Comparison of ENCODE assay signal across 12 cellular contexts in genomic region chr16:65071371-65072311, GRCh38. TPM values are rescaled to one million over a fixed set of nuclear protein-coding genes. Genes with fewer than 3 reads are reported as not detected.
DNase-seq lines count a peak whose midpoint lies in the region; ATAC-seq and TF ChIP-seq lines count a peak whose summit lies in the region.
"Had no signal": no experiment of that assay in that cellular context is flagged by ENCODE, and none has a peak within 500 bp of the region (broad histone marks: within the 10 kb centered on the region; RNA-seq: fewer than 3 reads in every experiment).

No MANE protein-coding gene starts in this region.

- H3K9me3 Mint-ChIP-seq in activated CD8-positive, alpha-beta T cell treated with anti-CD3 and anti-CD28 coated beads for 36 hours, result peaks cover 4% of the 10 kb centered on the region

- H3K4me3 ChIP-seq in astrocyte of the spinal cord (ENCODE audit: low read depth, low read length), result no peak overlapping the region

- POLR2A ChIA-PET in activated CD8-positive, alpha-beta T cell treated with anti-CD3 and anti-CD28 coated beads for 36 hours (lab: Charles Lee), result no interaction called here

- no peak overlapping the region for H3K4me3 Mint-ChIP-seq in activated CD8-positive, alpha-beta T cell treated with anti-CD3 and anti-CD28 coated beads for 36 hours
- H3K4me3 Mint-ChIP-seq: activated T-helper 1 cell treated with anti-CD3 and anti-CD28 coated beads, Interleukin-12 subunit alpha, Interleukin-12 subunit beta, Interleukin-2, Interleukin-4 antibody, amounts not matched to agents 30 ng/mL and 10 ng/mL and 1 ng/mL, durations not matched to agents 14 hours and 24 hours and 36 hours; stimulated activated memory B cell treated with anti-CD40 and anti-IgM and Interleukin-4, amounts not matched to agents 10 μg/mL and 1 μg/mL and 100 μg/mL, for 72 hours; T-helper 17 cell had no signal

- ATAC-seq in activated CD8-positive, alpha-beta T cell treated with anti-CD3 and anti-CD28 coated beads for 36 hours, result no peak
- no peak for ATAC-seq in HG03439 (IDR thresholded peaks at IDR 0.05; ENCODE audit: unreplicated experiment)
- ATAC-seq: stimulated activated memory B cell treated with anti-CD40 and anti-IgM and Interleukin-4, amounts not matched to agents 10 μg/mL and 1 μg/mL and 100 μg/mL, for 72 hours; T-helper 17 cell had no signal

- TF ChIP-seq CTCF in astrocyte of the spinal cord (IDR thresholded peaks at IDR 0.05; ENCODE audit: low read depth, low read length), result no peak
- TF ChIP-seq CTCF in activated CD8-positive, alpha-beta T cell treated with anti-CD3 and anti-CD28 coated beads for 36 hours (IDR thresholded peaks at IDR 0.05), result no peak

- H3K4me1 Mint-ChIP-seq in activated CD8-positive, alpha-beta T cell treated with anti-CD3 and anti-CD28 coated beads for 36 hours (ENCODE audit: low read depth), result no peaks in the 10 kb centered on the region
- H3K4me1 Mint-ChIP-seq: stimulated activated memory B cell treated with anti-CD40 and anti-IgM and Interleukin-4, amounts not matched to agents 10 μg/mL and 1 μg/mL and 100 μg/mL, for 72 hours; T-helper 17 cell had no signal

- no peaks in the 10 kb centered on the region for H3K36me3 Mint-ChIP-seq in activated CD8-positive, alpha-beta T cell treated with anti-CD3 and anti-CD28 coated beads for 36 hours (ENCODE audit: low read depth)
- H3K36me3 Mint-ChIP-seq: stimulated activated memory B cell treated with anti-CD40 and anti-IgM and Interleukin-4, amounts not matched to agents 10 μg/mL and 1 μg/mL and 100 μg/mL, for 72 hours had no signal

- H3K27me3 Mint-ChIP-seq in activated CD8-positive, alpha-beta T cell treated with anti-CD3 and anti-CD28 coated beads for 36 hours, result no peaks in the 10 kb centered on the region
- H3K27me3 Mint-ChIP-seq: stimulated activated memory B cell treated with anti-CD40 and anti-IgM and Interleukin-4, amounts not matched to agents 10 μg/mL and 1 μg/mL and 100 μg/mL, for 72 hours; T-helper 17 cell had no signal

- no peak overlapping the region for H3K27ac Mint-ChIP-seq in activated CD8-positive, alpha-beta T cell treated with anti-CD3 and anti-CD28 coated beads for 36 hours
- H3K27ac Mint-ChIP-seq: activated T-helper 1 cell treated with anti-CD3 and anti-CD28 coated beads, Interleukin-12 subunit alpha, Interleukin-12 subunit beta, Interleukin-2, Interleukin-4 antibody, amounts not matched to agents 30 ng/mL and 10 ng/mL and 1 ng/mL, durations not matched to agents 14 hours and 24 hours and 36 hours; stimulated activated memory B cell treated with anti-CD40 and anti-IgM and Interleukin-4, amounts not matched to agents 10 μg/mL and 1 μg/mL and 100 μg/mL, for 72 hours; T-helper 17 cell had no signal

- in situ Hi-C loops in astrocyte of the spinal cord (cut with HindIII; ENCODE audit: low sequenced_read_pairs), result no loop called here

- DNase-seq in COLO668 (lab: John Stamatoyannopoulos, UW; ENCODE audit: unreplicated experiment) (peak; percentile 39), astrocyte of the spinal cord (ENCODE audit: low read depth, low spot score) (peak; percentile 56), hypothalamus (lab: John Stamatoyannopoulos, UW) (peak in 49 of 51 donors; percentile 26 to 91 (median 75)), putamen (ENCODE audit: low spot score) (peak; percentile 83), DMS79 treated with DMSO at 0.1 percent for 48 hours (lab: John Stamatoyannopoulos, UW) (no peak), HT-29 (ENCODE audit: low spot score) (no peak)
- no peak for DNase-seq in activated CD8-positive, alpha-beta T cell treated with anti-CD3 and anti-CD28 coated beads for 36 hours
- DNase-seq: NCI-H1417, T-helper 17 cell had no signal

- intact Hi-C loops in activated CD8-positive, alpha-beta T cell treated with anti-CD3 and anti-CD28 coated beads for 36 hours (cut with micrococcal nuclease), result no loop called here

- CTCF ChIA-PET in activated CD8-positive, alpha-beta T cell treated with anti-CD3 and anti-CD28 coated beads for 36 hours (lab: Charles Lee), result no interaction called here

RNA-seq across cellular contexts. Expression of gene CDH11, which starts 50.2 kb away (rescaled TPM):
- not detected for total RNA-seq in activated CD8-positive, alpha-beta T cell treated with anti-CD3 and anti-CD28 coated beads for 36 hours
- total RNA-seq in HT-29 (2014; rRNA removed; shearing (Covaris generic)), result not detected in 2 replicates
- total RNA-seq: activated T-helper 1 cell treated with anti-CD3 and anti-CD28 coated beads, Interleukin-12 subunit alpha, Interleukin-12 subunit beta, Interleukin-2, Interleukin-4 antibody, amounts not matched to agents 30 ng/mL and 10 ng/mL and 1 ng/mL, durations not matched to agents 14 hours and 24 hours and 36 hours; T-helper 17 cell had no signal

Comparison
In these comparisons a context has a peak if more than half of its experiments do, and no peak if none do; other contexts are left out.
1. DNase-seq: peak in COLO668 (single experiment), astrocyte of the spinal cord (single experiment), hypothalamus (49 of 51) and putamen (single experiment); none in DMS79 treated with DMSO at 0.1 percent for 48 hours (single experiment), activated CD8-positive, alpha-beta T cell treated with anti-CD3 and anti-CD28 coated beads for 36 hours (single experiment) and HT-29 (single experiment).